In genomic region chr1:85374160-85374559, GRCh38 we compare ENCODE assay signal across 11 cellular contexts.
DNase-seq lines count a peak whose midpoint lies in the region; TF ChIP-seq lines count a peak whose summit lies in the region.
"Had no signal": no experiment of that assay in that cellular context is flagged by ENCODE, and none has a peak within 500 bp of the region (broad histone marks: within the 10 kb centered on the region; RNA-seq: fewer than 3 reads in every experiment).

No MANE protein-coding gene starts in this region.

- no peak overlapping the region for H3K4me3 Mint-ChIP-seq in osteocyte (ENCODE audit: unreplicated experiment)
- H3K4me3 Mint-ChIP-seq: T-helper 1 cell treated with Interleukin-12 subunit alpha and Interleukin-12 subunit beta and Interleukin-4 antibody, amounts not matched to agents 30 μg/mL and 1 μg/mL, for 36 hours had no signal

- no peaks in the 10 kb centered on the region for H3K27me3 ChIP-seq in MM.1S (replicated peaks; ENCODE audit: insufficient read depth, low read length)
- H3K27me3 ChIP-seq: gastroesophageal sphincter had no signal

- POLR2A ChIA-PET in RWPE1 (lab: Yijun Ruan, JAX; ENCODE audit: low non-redundant PET), result no interaction called here

- CTCF ChIA-PET in RWPE1 (lab: Yijun Ruan, JAX), result interaction anchor here (0.8 kb wide), 1 partner anchor 66 kb away, joined by 3 read pairs; no protein-coding TSS in a partner anchor

- peak overlapping the region; percentile 23 for H3K27ac Mint-ChIP-seq in osteocyte (ENCODE audit: unreplicated experiment)
- H3K27ac Mint-ChIP-seq: T-helper 1 cell treated with Interleukin-12 subunit alpha and Interleukin-12 subunit beta and Interleukin-4 antibody, amounts not matched to agents 30 μg/mL and 1 μg/mL, for 36 hours had no signal

- no peaks in the 10 kb centered on the region for H4K20me1 ChIP-seq in MM.1S (ENCODE audit: insufficient read depth, low read length)

- H3K36me3 Mint-ChIP-seq in osteocyte (ENCODE audit: unreplicated experiment), result peaks cover 2% of the 10 kb centered on the region

- H3K9me3 Mint-ChIP-seq in osteocyte (ENCODE audit: unreplicated experiment), result no peaks in the 10 kb centered on the region
- H3K9me3 Mint-ChIP-seq: T-helper 1 cell treated with Interleukin-12 subunit alpha and Interleukin-12 subunit beta and Interleukin-4 antibody, amounts not matched to agents 30 μg/mL and 1 μg/mL, for 36 hours had no signal

- H3K27ac ChIP-seq in RWPE1 (no peak overlapping the region), MM.1S (ENCODE audit: low read length) (no peak overlapping the region)
- H3K27ac ChIP-seq: gastroesophageal sphincter had no signal

- H3K36me3 ChIP-seq in MM.1S (replicated peaks; ENCODE audit: insufficient read depth, low read length), result no peaks in the 10 kb centered on the region
- H3K36me3 ChIP-seq: gastroesophageal sphincter had no signal

- DNase-seq in GM04504 (ENCODE audit: low read depth) (peak; percentile 71), RWPE1 (ENCODE audit: low spot score) (peak; percentile 85), fibroblast of peridontal ligament (ENCODE audit: extremely low read depth) (peak; percentile 67), osteocyte (ENCODE audit: extremely low spot score, unreplicated experiment) (no peak), MM.1S (no peak), NCI-H2227 treated with DMSO at 0.1 percent for 48 hours (lab: John Stamatoyannopoulos, UW) (no peak)
- DNase-seq in central memory CD4-positive, alpha-beta T cell, result no peak
- no peak for DNase-seq in activated CD8-positive, alpha-beta memory T cell treated with anti-CD3 and anti-CD28 coated beads for 24 hours
- DNase-seq: NCI-H526 treated with DMSO at 0.1 percent for 48 hours had no signal

- H3K9me3 ChIP-seq in MM.1S (replicated peaks; ENCODE audit: insufficient read depth, low read length), result no peaks in the 10 kb centered on the region
- H3K9me3 ChIP-seq: gastroesophageal sphincter had no signal

- H3F3A ChIP-seq in MM.1S (ENCODE audit: insufficient read depth, low read length), result no peaks in the 10 kb centered on the region

- H3K79me2 ChIP-seq in MM.1S (ENCODE audit: low read length), result no peaks in the 10 kb centered on the region

- H3K4me3 ChIP-seq in MM.1S (ENCODE audit: low read length), result no peak overlapping the region
- H3K4me3 ChIP-seq: gastroesophageal sphincter had no signal

- H3K4me1 Mint-ChIP-seq in osteocyte (ENCODE audit: unreplicated experiment), result peaks cover 40% of the 10 kb centered on the region

- no peak overlapping the region for H2AFZ ChIP-seq in MM.1S (ENCODE audit: low read length)

- H3K4me2 ChIP-seq in MM.1S (ENCODE audit: low read depth, low read length), result no peak overlapping the region

- TF ChIP-seq CTCF in RWPE1 (conservative IDR thresholded peaks at IDR 0.05; ENCODE audit: low read depth) (no peak), osteocyte (IDR thresholded peaks at IDR 0.05) (no peak), MM.1S (IDR thresholded peaks at IDR 0.05; ENCODE audit: low read length) (no peak)

- H3K4me1 ChIP-seq in MM.1S (ENCODE audit: low read length), result no peaks in the 10 kb centered on the region

- H3K9me2 ChIP-seq in MM.1S (replicated peaks; ENCODE audit: insufficient read depth, low read length), result no peaks in the 10 kb centered on the region

- H3K9ac ChIP-seq in MM.1S (ENCODE audit: low read length), result no peak overlapping the region

- no peaks in the 10 kb centered on the region for H3K27me3 Mint-ChIP-seq in osteocyte (ENCODE audit: unreplicated experiment)

Comparison
In these comparisons a context has a peak if more than half of its experiments do, and no peak if none do; other contexts are left out.
1. DNase-seq: peak in GM04504 (single experiment), RWPE1 (single experiment) and fibroblast of peridontal ligament (single experiment); none in osteocyte (single experiment), MM.1S (single experiment), NCI-H2227 treated with DMSO at 0.1 percent for 48 hours (single experiment), central memory CD4-positive, alpha-beta T cell (single experiment) and activated CD8-positive, alpha-beta memory T cell treated with anti-CD3 and anti-CD28 coated beads for 24 hours (single experiment).